Comparison of ENCODE assay signal across 1 cellular context in the genomic region with DNA sequence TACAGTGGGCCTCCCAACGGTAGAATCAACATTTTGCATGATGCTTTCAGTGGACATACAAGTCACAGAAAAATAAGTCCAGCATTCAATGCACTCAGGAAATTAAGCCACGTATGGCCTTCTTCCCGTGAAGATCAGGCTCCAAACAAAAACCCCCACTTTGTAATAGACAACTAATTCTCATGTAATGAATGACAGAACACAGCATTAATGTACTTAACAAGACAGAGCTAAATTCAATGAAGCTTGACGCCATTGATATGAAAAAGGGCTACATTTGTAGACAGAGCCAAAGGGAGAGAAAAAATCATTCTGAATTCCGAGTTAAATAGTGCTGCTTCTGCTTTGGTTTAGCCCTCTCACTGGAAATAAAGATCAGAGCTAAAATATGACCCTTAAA.
TF ChIP-seq lines count a peak whose summit lies in the region.

No MANE protein-coding gene starts in this region.

TF ChIP-seq in GM12878, 131 proteins besides CTCF, POLR2A, EP300 and RAD21 (continued from another document):
- TF ChIP-seq, protein P1, sequence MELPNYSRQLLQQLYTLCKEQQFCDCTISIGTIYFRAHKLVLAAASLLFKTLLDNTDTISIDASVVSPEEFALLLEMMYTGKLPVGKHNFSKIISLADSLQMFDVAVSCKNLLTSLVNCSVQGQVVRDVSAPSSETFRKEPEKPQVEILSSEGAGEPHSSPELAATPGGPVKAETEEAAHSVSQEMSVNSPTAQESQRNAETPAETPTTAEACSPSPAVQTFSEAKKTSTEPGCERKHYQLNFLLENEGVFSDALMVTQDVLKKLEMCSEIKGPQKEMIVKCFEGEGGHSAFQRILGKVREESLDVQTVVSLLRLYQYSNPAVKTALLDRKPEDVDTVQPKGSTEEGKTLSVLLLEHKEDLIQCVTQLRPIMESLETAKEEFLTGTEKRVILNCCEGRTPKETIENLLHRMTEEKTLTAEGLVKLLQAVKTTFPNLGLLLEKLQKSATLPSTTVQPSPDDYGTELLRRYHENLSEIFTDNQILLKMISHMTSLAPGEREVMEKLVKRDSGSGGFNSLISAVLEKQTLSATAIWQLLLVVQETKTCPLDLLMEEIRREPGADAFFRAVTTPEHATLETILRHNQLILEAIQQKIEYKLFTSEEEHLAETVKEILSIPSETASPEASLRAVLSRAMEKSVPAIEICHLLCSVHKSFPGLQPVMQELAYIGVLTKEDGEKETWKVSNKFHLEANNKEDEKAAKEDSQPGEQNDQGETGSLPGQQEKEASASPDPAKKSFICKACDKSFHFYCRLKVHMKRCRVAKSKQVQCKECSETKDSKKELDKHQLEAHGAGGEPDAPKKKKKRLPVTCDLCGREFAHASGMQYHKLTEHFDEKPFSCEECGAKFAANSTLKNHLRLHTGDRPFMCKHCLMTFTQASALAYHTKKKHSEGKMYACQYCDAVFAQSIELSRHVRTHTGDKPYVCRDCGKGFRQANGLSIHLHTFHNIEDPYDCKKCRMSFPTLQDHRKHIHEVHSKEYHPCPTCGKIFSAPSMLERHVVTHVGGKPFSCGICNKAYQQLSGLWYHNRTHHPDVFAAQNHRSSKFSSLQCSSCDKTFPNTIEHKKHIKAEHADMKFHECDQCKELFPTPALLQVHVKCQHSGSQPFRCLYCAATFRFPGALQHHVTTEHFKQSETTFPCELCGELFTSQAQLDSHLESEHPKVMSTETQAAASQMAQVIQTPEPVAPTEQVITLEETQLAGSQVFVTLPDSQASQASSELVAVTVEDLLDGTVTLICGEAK (IDR thresholded peaks at IDR 0.05; ENCODE audit: borderline replicate concordance) = no peak
